Comparison of ENCODE assay signal across 1 cellular context in the genomic region with DNA sequence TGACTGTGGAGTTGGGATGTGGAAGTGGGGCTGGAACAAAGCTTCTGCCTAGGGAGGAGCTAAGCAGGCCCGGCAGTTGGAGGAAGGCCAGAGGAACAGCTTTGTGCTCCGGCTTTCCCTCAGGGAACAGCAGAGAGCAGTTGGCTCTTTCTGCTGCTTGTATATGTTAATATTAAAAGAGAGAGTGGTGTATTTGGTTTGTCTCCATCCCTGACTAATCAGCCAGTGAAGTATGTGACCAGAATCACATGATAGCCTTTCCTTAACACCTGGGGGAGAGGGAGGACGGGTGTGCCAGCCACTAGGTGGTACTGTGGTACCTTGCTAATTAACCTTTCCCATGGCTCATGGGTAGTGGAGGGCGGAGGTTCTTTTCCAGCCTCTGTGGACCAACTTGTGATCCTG.
TF ChIP-seq lines count a peak whose summit lies in the region.

No MANE protein-coding gene starts in this region.

TF ChIP-seq in GM23338, 12 proteins besides CTCF, POLR2A, EP300 and RAD21:
- TF ChIP-seq JUNB (IDR thresholded peaks at IDR 0.05; ENCODE audit: unreplicated experiment): no peak
- TF ChIP-seq EZH2phosphoT487 (IDR thresholded peaks at IDR 0.05; ENCODE audit: unreplicated experiment): no peak
- no peak for TF ChIP-seq POLR2AphosphoS5 (IDR thresholded peaks at IDR 0.05; ENCODE audit: low read depth)
- TF ChIP-seq NANOG (IDR thresholded peaks at IDR 0.05; ENCODE audit: borderline replicate concordance): no peak
- TF ChIP-seq REST (IDR thresholded peaks at IDR 0.05; ENCODE audit: unreplicated experiment): no peak
- TF ChIP-seq ZNF331 (CRISPR knock-in tag; IDR thresholded peaks at IDR 0.05; ENCODE audit: low read depth): no peak
- TF ChIP-seq, protein P1, sequence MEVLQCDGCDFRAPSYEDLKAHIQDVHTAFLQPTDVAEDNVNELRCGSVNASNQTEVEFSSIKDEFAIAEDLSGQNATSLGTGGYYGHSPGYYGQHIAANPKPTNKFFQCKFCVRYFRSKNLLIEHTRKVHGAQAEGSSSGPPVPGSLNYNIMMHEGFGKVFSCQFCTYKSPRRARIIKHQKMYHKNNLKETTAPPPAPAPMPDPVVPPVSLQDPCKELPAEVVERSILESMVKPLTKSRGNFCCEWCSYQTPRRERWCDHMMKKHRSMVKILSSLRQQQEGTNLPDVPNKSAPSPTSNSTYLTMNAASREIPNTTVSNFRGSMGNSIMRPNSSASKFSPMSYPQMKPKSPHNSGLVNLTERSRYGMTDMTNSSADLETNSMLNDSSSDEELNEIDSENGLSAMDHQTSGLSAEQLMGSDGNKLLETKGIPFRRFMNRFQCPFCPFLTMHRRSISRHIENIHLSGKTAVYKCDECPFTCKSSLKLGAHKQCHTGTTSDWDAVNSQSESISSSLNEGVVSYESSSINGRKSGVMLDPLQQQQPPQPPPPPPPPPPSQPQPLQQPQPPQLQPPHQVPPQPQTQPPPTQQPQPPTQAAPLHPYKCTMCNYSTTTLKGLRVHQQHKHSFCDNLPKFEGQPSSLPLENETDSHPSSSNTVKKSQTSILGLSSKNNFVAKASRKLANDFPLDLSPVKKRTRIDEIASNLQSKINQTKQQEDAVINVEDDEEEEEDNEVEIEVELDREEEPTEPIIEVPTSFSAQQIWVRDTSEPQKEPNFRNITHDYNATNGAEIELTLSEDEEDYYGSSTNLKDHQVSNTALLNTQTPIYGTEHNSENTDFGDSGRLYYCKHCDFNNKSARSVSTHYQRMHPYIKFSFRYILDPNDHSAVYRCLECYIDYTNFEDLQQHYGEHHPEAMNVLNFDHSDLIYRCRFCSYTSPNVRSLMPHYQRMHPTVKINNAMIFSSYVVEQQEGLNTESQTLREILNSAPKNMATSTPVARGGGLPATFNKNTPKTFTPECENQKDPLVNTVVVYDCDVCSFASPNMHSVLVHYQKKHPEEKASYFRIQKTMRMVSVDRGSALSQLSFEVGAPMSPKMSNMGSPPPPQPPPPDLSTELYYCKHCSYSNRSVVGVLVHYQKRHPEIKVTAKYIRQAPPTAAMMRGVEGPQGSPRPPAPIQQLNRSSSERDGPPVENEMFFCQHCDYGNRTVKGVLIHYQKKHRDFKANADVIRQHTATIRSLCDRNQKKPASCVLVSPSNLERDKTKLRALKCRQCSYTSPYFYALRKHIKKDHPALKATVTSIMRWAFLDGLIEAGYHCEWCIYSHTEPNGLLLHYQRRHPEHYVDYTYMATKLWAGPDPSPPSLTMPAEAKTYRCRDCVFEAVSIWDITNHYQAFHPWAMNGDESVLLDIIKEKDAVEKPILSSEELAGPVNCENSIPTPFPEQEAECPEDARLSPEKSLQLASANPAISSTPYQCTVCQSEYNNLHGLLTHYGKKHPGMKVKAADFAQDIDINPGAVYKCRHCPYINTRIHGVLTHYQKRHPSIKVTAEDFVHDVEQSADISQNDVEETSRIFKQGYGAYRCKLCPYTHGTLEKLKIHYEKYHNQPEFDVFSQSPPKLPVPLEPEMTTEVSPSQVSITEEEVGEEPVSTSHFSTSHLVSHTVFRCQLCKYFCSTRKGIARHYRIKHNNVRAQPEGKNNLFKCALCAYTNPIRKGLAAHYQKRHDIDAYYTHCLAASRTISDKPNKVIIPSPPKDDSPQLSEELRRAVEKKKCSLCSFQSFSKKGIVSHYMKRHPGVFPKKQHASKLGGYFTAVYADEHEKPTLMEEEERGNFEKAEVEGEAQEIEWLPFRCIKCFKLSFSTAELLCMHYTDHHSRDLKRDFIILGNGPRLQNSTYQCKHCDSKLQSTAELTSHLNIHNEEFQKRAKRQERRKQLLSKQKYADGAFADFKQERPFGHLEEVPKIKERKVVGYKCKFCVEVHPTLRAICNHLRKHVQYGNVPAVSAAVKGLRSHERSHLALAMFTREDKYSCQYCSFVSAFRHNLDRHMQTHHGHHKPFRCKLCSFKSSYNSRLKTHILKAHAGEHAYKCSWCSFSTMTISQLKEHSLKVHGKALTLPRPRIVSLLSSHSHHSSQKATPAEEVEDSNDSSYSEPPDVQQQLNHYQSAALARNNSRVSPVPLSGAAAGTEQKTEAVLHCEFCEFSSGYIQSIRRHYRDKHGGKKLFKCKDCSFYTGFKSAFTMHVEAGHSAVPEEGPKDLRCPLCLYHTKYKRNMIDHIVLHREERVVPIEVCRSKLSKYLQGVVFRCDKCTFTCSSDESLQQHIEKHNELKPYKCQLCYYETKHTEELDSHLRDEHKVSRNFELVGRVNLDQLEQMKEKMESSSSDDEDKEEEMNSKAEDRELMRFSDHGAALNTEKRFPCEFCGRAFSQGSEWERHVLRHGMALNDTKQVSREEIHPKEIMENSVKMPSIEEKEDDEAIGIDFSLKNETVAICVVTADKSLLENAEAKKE (CRISPR knock-in tag; IDR thresholded peaks at IDR 0.05): no peak
- TF ChIP-seq ETS1 (IDR thresholded peaks at IDR 0.05): no peak
- TF ChIP-seq ZNF114 (CRISPR knock-in tag; IDR thresholded peaks at IDR 0.05): no peak
- TF ChIP-seq CREB1 (CRISPR knock-in tag; IDR thresholded peaks at IDR 0.05; ENCODE audit: low read depth): no peak
- no peak for TF ChIP-seq EZH2 (IDR thresholded peaks at IDR 0.05; ENCODE audit: low read depth, unreplicated experiment)
- TF ChIP-seq STAT1 (IDR thresholded peaks at IDR 0.05; ENCODE audit: unreplicated experiment): no peak
